Comparison of ENCODE assay signal across 1 cellular context in genomic region chr21:44958471-44959191, GRCh38.
TF ChIP-seq lines count a peak whose summit lies in the region.

No MANE protein-coding gene starts in this region.

TF ChIP-seq in H1, 55 proteins besides CTCF, POLR2A, EP300 and RAD21 (continued from another document):
- TF ChIP-seq ATF3 (IDR thresholded peaks at IDR 0.05; ENCODE audit: insufficient read depth, low read depth, low read length) (no peak), CBX8 (IDR thresholded peaks at IDR 0.05; ENCODE audit: borderline replicate concordance, low read depth, low read length) (no peak)
TF ChIP-seq in H1: peak in this region for 1.
